ENCODE assay signal across 8 cellular contexts in genomic region chr11:67289651-67290479, GRCh38. TPM values are rescaled to one million over a fixed set of nuclear protein-coding genes. Genes with fewer than 3 reads are reported as not detected.
DNase-seq lines count a peak whose midpoint lies in the region; ATAC-seq and TF ChIP-seq lines count a peak whose summit lies in the region.

No MANE protein-coding gene starts in this region.

- H3K4me1 ChIP-seq in PC-3 (ENCODE audit: insufficient read depth, low read length), result peaks cover 44% of the 10 kb centered on the region

- H2AFZ ChIP-seq in PC-3 (ENCODE audit: low read length), result peak overlapping the region; percentile 52; the same call in 1 of the 2 replicates

- peak overlapping the region; percentile 21 for H3K27ac ChIP-seq in PC-3 (ENCODE audit: low read length)

- H3K9me2 ChIP-seq in PC-3 (replicated peaks; ENCODE audit: low read length), result no peaks in the 10 kb centered on the region

- H3K27ac Mint-ChIP-seq in endothelial cell (ENCODE audit: unreplicated experiment), result peak overlapping the region; percentile 48
- peak overlapping the region; percentile 77 to 97 (median 91) for H3K27ac Mint-ChIP-seq in naive thymus-derived CD8-positive, alpha-beta T cell

- TF ChIP-seq CTCF in GM12864 (IDR thresholded peaks at IDR 0.05; ENCODE audit: low read depth, low read length, missing control alignments) (no peak), PC-3 (conservative IDR thresholded peaks at IDR 0.05; ENCODE audit: low read depth, low read length) (no peak), endothelial cell (IDR thresholded peaks at IDR 0.05; ENCODE audit: unreplicated experiment) (no peak)

- H3K27me3 ChIP-seq in PC-3 (ENCODE audit: low read length), result no peaks in the 10 kb centered on the region

- H3K27me3 Mint-ChIP-seq in endothelial cell (ENCODE audit: unreplicated experiment), result peaks cover 24% of the 10 kb centered on the region
- no peaks in the 10 kb centered on the region for H3K27me3 Mint-ChIP-seq in naive thymus-derived CD8-positive, alpha-beta T cell

- no peaks in the 10 kb centered on the region for H3F3A ChIP-seq in PC-3 (ENCODE audit: low read length, unreplicated experiment)

- peak overlapping the region; percentile 88 for H3K4me2 ChIP-seq in PC-3 (ENCODE audit: low read length)

- H3K9ac ChIP-seq in PC-3 (ENCODE audit: low read length), result peak overlapping the region; percentile 86

- BruUV-seq in PC-3 (replicated peaks; lab: Mats Ljungman, UMichigan), result TSS peak; percentile 8

- H3K4me3 ChIP-seq in GM12864 (ENCODE audit: low read depth, low read length) (peak overlapping the region; percentile 63), PC-3 (ENCODE audit: low read length) (peak overlapping the region; percentile 85)

- peaks cover 26% of the 10 kb centered on the region for H3K36me3 ChIP-seq in PC-3 (ENCODE audit: low read depth, low read length)

- no peaks in the 10 kb centered on the region for H3K9me3 Mint-ChIP-seq in endothelial cell (ENCODE audit: unreplicated experiment)
- H3K9me3 Mint-ChIP-seq in naive thymus-derived CD8-positive, alpha-beta T cell, result peaks cover 0 to under 1% (median 0%) of the 10 kb centered on the region in 9 donors

- peaks cover 4% of the 10 kb centered on the region; the same call in 1 of the 2 replicates for H4K20me1 ChIP-seq in PC-3 (ENCODE audit: low read length)

- H3K4me3 Mint-ChIP-seq in endothelial cell (ENCODE audit: unreplicated experiment), result peak overlapping the region; percentile 94
- H3K4me3 Mint-ChIP-seq in naive thymus-derived CD8-positive, alpha-beta T cell, result peak overlapping the region; percentile 82 to 93 (median 88)

- ATAC-seq in PC-3 (peak; percentile 19), HG03565 (IDR thresholded peaks at IDR 0.05; ENCODE audit: unreplicated experiment) (no peak)
- ATAC-seq in naive thymus-derived CD8-positive, alpha-beta T cell, result no peak

- POLR2A ChIA-PET in PC-3 (lab: Charles Lee; ENCODE audit: unreplicated experiment), result no interaction called here
- POLR2A ChIA-PET in naive thymus-derived CD8-positive, alpha-beta T cell (lab: Charles Lee), result interaction anchor here (0.6 to 49.2 kb wide), 11 partner anchors 9 to 193 kb away, joined by 3 to 2293 read pairs (median 10); partner anchors contain the start of genes AIP, ANKRD13D, GRK2 and KDM2A

- CTCF ChIA-PET in PC-3 (lab: Charles Lee), result no interaction called here

- H3K79me2 ChIP-seq in PC-3 (ENCODE audit: low read length), result peaks cover 42% of the 10 kb centered on the region

- peaks cover 24% of the 10 kb centered on the region for H3K36me3 Mint-ChIP-seq in endothelial cell (ENCODE audit: low read depth, unreplicated experiment)
- H3K36me3 Mint-ChIP-seq in naive thymus-derived CD8-positive, alpha-beta T cell, result peaks cover 0 to 51% (median 10%) of the 10 kb centered on the region in 3 donors

- intact Hi-C loops in PC-3 (cut with micrococcal nuclease), result no loop called here

- no peaks in the 10 kb centered on the region for H3K9me3 ChIP-seq in PC-3 (ENCODE audit: low read length)

- DNase-seq in GM12864 (ENCODE audit: low read depth) (no peak), PC-3 (peak; percentile 28), endothelial cell (ENCODE audit: low spot score) (no peak), NCI-H226 (no peak), putamen (ENCODE audit: low spot score) (no peak)
- peak in 2 of 10 donors; percentile 7 to 65 for DNase-seq in naive thymus-derived CD8-positive, alpha-beta T cell
- no peak for DNase-seq in activated CD4-positive, alpha-beta T cell treated with anti-CD3 and anti-CD28 coated beads for 1 hour

- peaks cover 20% of the 10 kb centered on the region for H3K4me1 Mint-ChIP-seq in endothelial cell (ENCODE audit: unreplicated experiment)
- H3K4me1 Mint-ChIP-seq in naive thymus-derived CD8-positive, alpha-beta T cell, result peaks cover 24 to 73% (median 62%) of the 10 kb centered on the region in 4 donors

RNA-seq across cellular contexts. Expression of gene ANKRD13D, which starts 0.8 kb away (rescaled TPM):
- total RNA-seq in PC-3 (2014; rRNA removed) (58.9 and 63.9 TPM in 2 replicates), endothelial cell (ENCODE audit: unreplicated experiment) (65.1 TPM)
- 100 to 1,000 TPM; 189 to 206 TPM for total RNA-seq in naive thymus-derived CD8-positive, alpha-beta T cell
- 10 to 100 TPM in 2 of 3 donors, 1 to 10 TPM in 1; 6.0 to 18.3 (median 10.1) TPM for polyA plus RNA-seq in naive thymus-derived CD8-positive, alpha-beta T cell

RNA-seq across cellular contexts. Expression of gene SSH3, which starts 13.5 kb away (rescaled TPM):
- total RNA-seq in PC-3 (2014; rRNA removed), result 35.1 and 52.4 TPM in 2 replicates
- 7.3 TPM for total RNA-seq in endothelial cell (ENCODE audit: unreplicated experiment)
- 10 to 100 TPM; 18.1 to 25.3 TPM for total RNA-seq in naive thymus-derived CD8-positive, alpha-beta T cell
- polyA plus RNA-seq in naive thymus-derived CD8-positive, alpha-beta T cell, result 1 to 10 TPM; 1.7 to 4.5 (median 3.2) TPM

RNA-seq across cellular contexts. Expression of gene GRK2, which starts 23.6 kb away (rescaled TPM):
- total RNA-seq in PC-3 (2014; rRNA removed) (103 TPM in 2 replicates), endothelial cell (ENCODE audit: unreplicated experiment) (92.7 TPM)
- total RNA-seq in naive thymus-derived CD8-positive, alpha-beta T cell, result 100 to 1,000 TPM; 345 to 354 TPM
- polyA plus RNA-seq in naive thymus-derived CD8-positive, alpha-beta T cell, result 10 to 100 TPM; 16.8 to 70.7 (median 31.1) TPM
